In the genomic region with DNA sequence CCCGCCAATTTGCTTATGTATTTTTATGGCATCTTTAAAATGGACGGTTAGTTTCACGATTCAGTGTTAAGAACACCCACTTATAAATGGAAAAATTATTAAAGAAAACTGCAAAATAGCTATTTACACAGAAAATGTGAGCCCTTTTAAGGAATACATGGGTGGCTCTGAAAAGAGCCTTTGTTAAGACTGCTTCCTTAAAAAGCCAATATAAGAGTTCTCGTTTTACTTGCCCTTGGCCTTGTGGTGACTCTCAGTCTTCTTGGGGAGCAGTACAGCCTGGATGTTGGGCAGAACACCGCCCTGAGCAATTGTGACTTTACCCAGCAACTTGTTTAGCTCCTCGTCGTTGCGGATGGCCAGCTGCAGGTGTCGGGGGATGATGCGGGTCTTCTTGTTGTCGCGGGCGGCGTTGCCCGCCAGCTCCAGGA, we compare ENCODE assay signal across 8 cellular contexts.
DNase-seq lines count a peak whose midpoint lies in the region; ATAC-seq and TF ChIP-seq lines count a peak whose summit lies in the region.

No MANE protein-coding gene starts in this region.

- H3K36me3 Mint-ChIP-seq in neural crest cell (ENCODE audit: low read depth), result peaks cover 9% of the 10 kb centered on the region

- ATAC-seq in GM18873 (IDR thresholded peaks at IDR 0.05; ENCODE audit: low FRiP score, unreplicated experiment), result peak; percentile 0
- ATAC-seq in HG02852 (IDR thresholded peaks at IDR 0.05; ENCODE audit: unreplicated experiment), result peak; percentile 10
- ATAC-seq in omental fat pad (ENCODE audit: low FRiP score), result no peak

- no peak for TF ChIP-seq CTCF in epithelial cell of esophagus (IDR thresholded peaks at IDR 0.05; ENCODE audit: insufficient read depth, low read depth, low read length, missing control alignments)
- TF ChIP-seq CTCF in neural crest cell (conservative IDR thresholded peaks at IDR 0.05), result no peak
- no peak for TF ChIP-seq CTCF in omental fat pad (IDR thresholded peaks at IDR 0.05)

- no peaks in the 10 kb centered on the region for H3K27me3 ChIP-seq in SJCRH30

- in situ Hi-C loops in G401 (cut with HindIII; ENCODE audit: low sequenced_read_pairs), result no loop called here

- H3K4me1 ChIP-seq in SJCRH30, result no peaks in the 10 kb centered on the region

- H3K9me3 Mint-ChIP-seq in neural crest cell, result no peaks in the 10 kb centered on the region

- peak overlapping the region; percentile 98 for H3K27ac Mint-ChIP-seq in neural crest cell (ENCODE audit: unreplicated experiment)

- H3K4me1 Mint-ChIP-seq in neural crest cell, result peaks cover 51% of the 10 kb centered on the region

- peaks cover 24% of the 10 kb centered on the region for H3K27me3 Mint-ChIP-seq in neural crest cell (ENCODE audit: low read depth)

- H3K27ac ChIP-seq in SJCRH30, result peak overlapping the region; percentile 78

- DNase-seq in SJCRH30, result no peak
- no peak for DNase-seq in epithelial cell of esophagus (ENCODE audit: low read depth)
- DNase-seq in neural crest cell (ENCODE audit: low read depth, low spot score), result peak; percentile 56
- no peak for DNase-seq in G401 (ENCODE audit: low spot score)
- DNase-seq in omental fat pad (ENCODE audit: low spot score), result no peak
- no peak for DNase-seq in epidermal melanocyte (ENCODE audit: insufficient read length, low spot score)

- H3K36me3 ChIP-seq in SJCRH30, result no peaks in the 10 kb centered on the region

- peak overlapping the region; percentile 98 for H3K4me3 Mint-ChIP-seq in neural crest cell

- H3K4me3 ChIP-seq in SJCRH30 (peak overlapping the region; percentile 67), epithelial cell of esophagus (ENCODE audit: low read length) (peak overlapping the region; percentile 82)

- H3K9me3 ChIP-seq in SJCRH30 (replicated peaks), result no peaks in the 10 kb centered on the region
